Comparison of ENCODE assay signal across 21 cellular contexts in the genomic region with DNA sequence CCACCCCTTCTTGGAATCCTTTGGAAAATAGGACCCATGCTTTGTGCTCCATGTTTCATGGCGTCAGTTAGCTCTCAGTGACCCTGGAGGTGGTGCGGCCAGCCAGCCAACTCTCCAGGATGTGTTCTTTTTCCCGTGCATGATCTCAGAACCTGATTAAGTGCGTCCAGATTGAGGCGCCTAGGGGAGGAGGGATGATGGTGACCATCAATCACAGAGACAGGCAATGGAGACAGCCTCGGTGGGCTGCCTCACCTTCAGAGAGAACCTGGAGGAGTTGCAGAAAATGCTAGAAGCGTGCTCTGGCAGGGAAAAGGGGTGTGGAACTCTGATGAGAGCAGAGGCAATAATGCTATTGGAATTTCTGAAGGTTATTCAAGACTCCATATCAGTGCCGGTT. TPM values are rescaled to one million over a fixed set of nuclear protein-coding genes. Genes with fewer than 3 reads are reported as not detected.
DNase-seq lines count a peak whose midpoint lies in the region; ATAC-seq, FAIRE-seq and TF ChIP-seq lines count a peak whose summit lies in the region.
"Had no signal": no experiment of that assay in that cellular context is flagged by ENCODE, and none has a peak within 500 bp of the region (broad histone marks: within the 10 kb centered on the region; RNA-seq: fewer than 3 reads in every experiment).

No MANE protein-coding gene starts in this region.

- no peak for TF ChIP-seq EP300 in SK-N-SH (IDR thresholded peaks at IDR 0.05; ENCODE audit: borderline replicate concordance in 1 of 2, low read depth in 1 of 2, low read length in 1 of 2)
- no peak for TF ChIP-seq EP300 in H1 (IDR thresholded peaks at IDR 0.05; ENCODE audit: borderline replicate concordance in 1 of 2, low read depth in 2 of 2, low read length in 2 of 2)

- H3K27ac ChIP-seq in SK-N-SH (ENCODE audit: low read depth in 2 of 2, low read length in 1 of 2) (no peak overlapping the region), H1 (ENCODE audit: low read depth, low read length) (no peak overlapping the region), vagina (peak overlapping the region; percentile 69), adrenal gland (no peak overlapping the region)
- H3K27ac ChIP-seq: 22Rv1, C4-2B had no signal

- H4K20me1 ChIP-seq in SK-N-SH (ENCODE audit: insufficient read depth) (no peaks in the 10 kb centered on the region), H1 (replicated peaks in 1 of 2; ENCODE audit: control insufficient read depth in 1 of 2, insufficient read depth in 2 of 2, low read length in 2 of 2) (no peaks in the 10 kb centered on the region)

- H3K27me3 ChIP-seq in SK-N-SH (ENCODE audit: insufficient read depth) (no peaks in the 10 kb centered on the region), H1 (replicated peaks in 1 of 4; ENCODE audit: control insufficient read depth in 3 of 4, extremely low read depth in 1 of 4, insufficient read depth in 3 of 4, low read length in 3 of 4) (no peaks in the 10 kb centered on the region), vagina (no peaks in the 10 kb centered on the region), adrenal gland (no peaks in the 10 kb centered on the region)

- no peaks in the 10 kb centered on the region for H3K36me3 Mint-ChIP-seq in nephron (ENCODE audit: low read depth)
- H3K36me3 Mint-ChIP-seq in activated CD8-positive, alpha-beta T cell treated with anti-CD3 and anti-CD28 coated beads for 36 hours (ENCODE audit: low read depth): no peaks in the 10 kb centered on the region
- no peaks in the 10 kb centered on the region for H3K36me3 Mint-ChIP-seq in immature natural killer cell

- no peak overlapping the region; the same call in 1 of the 2 replicates for H2BK15ac ChIP-seq in H1 (ENCODE audit: low read length)

- POLR2A ChIA-PET in SK-N-SH (lab: Yijun Ruan, JAX): no interaction called here
- POLR2A ChIA-PET in H1 (lab: Charles Lee; ENCODE audit: partially characterized antibody): no interaction called here
- POLR2A ChIA-PET in activated CD8-positive, alpha-beta T cell treated with anti-CD3 and anti-CD28 coated beads for 36 hours (lab: Charles Lee): no interaction called here

- H3K23me2 ChIP-seq in H1 (ENCODE audit: low read depth, low read length): no peaks in the 10 kb centered on the region

- no peak overlapping the region for H3K14ac ChIP-seq in H1 (ENCODE audit: insufficient read length)

- H3K9me2 ChIP-seq in SK-N-SH: no peaks in the 10 kb centered on the region

- H3K79me2 ChIP-seq in SK-N-SH (ENCODE audit: insufficient read depth): no peaks in the 10 kb centered on the region
- H3K79me2 ChIP-seq in H1 (ENCODE audit: control insufficient read depth in 1 of 2, insufficient read depth in 2 of 2, low read length in 2 of 2): no peaks in the 10 kb centered on the region

- H2AFZ ChIP-seq in SK-N-SH (ENCODE audit: low read depth) (peak overlapping the region; percentile 1; the same call in 1 of the 2 replicates), H1 (ENCODE audit: low read length) (no peak overlapping the region)

- TF ChIP-seq CTCF in SK-N-SH (IDR thresholded peaks at IDR 0.05) (no peak), H1 (IDR thresholded peaks at IDR 0.05; ENCODE audit: control extremely low read depth in 1 of 3, insufficient read depth in 1 of 3, low read depth in 1 of 3, low read length in 3 of 3) (no peak), nephron (IDR thresholded peaks at IDR 0.05; ENCODE audit: unreplicated experiment in 3 of 3) (no peak), vagina (IDR thresholded peaks at IDR 0.05) (no peak), adrenal gland (IDR thresholded peaks at IDR 0.05) (no peak)
- no peak for TF ChIP-seq CTCF in activated CD8-positive, alpha-beta T cell treated with anti-CD3 and anti-CD28 coated beads for 36 hours (IDR thresholded peaks at IDR 0.05)

- FAIRE-seq in H1 (lab: Jason Lieb, UNC): no peak
- FAIRE-seq: A549, D721Med, GM12892, GM18507, H54 had no signal

- H3K4me1 Mint-ChIP-seq in nephron: peaks cover 33% of the 10 kb centered on the region
- H3K4me1 Mint-ChIP-seq in activated CD8-positive, alpha-beta T cell treated with anti-CD3 and anti-CD28 coated beads for 36 hours (ENCODE audit: low read depth): no peaks in the 10 kb centered on the region
- H3K4me1 Mint-ChIP-seq in immature natural killer cell: no peaks in the 10 kb centered on the region

- intact Hi-C loops in vagina (cut with DNase I) (no loop called here), adrenal gland (cut with DNase I) (no loop called here)
- intact Hi-C loops in activated CD8-positive, alpha-beta T cell treated with anti-CD3 and anti-CD28 coated beads for 36 hours (cut with micrococcal nuclease): no loop called here

- H3K56ac ChIP-seq in H1 (replicated peaks; ENCODE audit: insufficient read length, low read depth, low read length): no peak overlapping the region

- H3K36me3 ChIP-seq in SK-N-SH (replicated peaks in 1 of 2; ENCODE audit: control insufficient read depth in 1 of 2, insufficient read depth in 2 of 2, low read length in 1 of 2) (no peaks in the 10 kb centered on the region), H1 (ENCODE audit: control insufficient read depth in 2 of 4, insufficient read depth in 4 of 4, low read length in 3 of 4) (no peaks in the 10 kb centered on the region), vagina (no peaks in the 10 kb centered on the region), adrenal gland (replicated peaks in 1 of 2) (no peaks in the 10 kb centered on the region)

- no peak overlapping the region for H2BK12ac ChIP-seq in H1 (ENCODE audit: low read depth, low read length)

- CTCF ChIA-PET in SK-N-SH (lab: Yijun Ruan, JAX) (no interaction called here), H1 (lab: Charles Lee; ENCODE audit: partially characterized antibody) (interaction anchor here (0.7 to 1.2 kb wide), 2 partner anchors 50 to 169 kb away, joined by 3 read pairs; no protein-coding TSS in a partner anchor)
- CTCF ChIA-PET in activated CD8-positive, alpha-beta T cell treated with anti-CD3 and anti-CD28 coated beads for 36 hours (lab: Charles Lee): no interaction called here

- no peak overlapping the region for H4K8ac ChIP-seq in H1 (ENCODE audit: extremely low read depth, insufficient read depth, low read length)

- H3K18ac ChIP-seq in H1 (ENCODE audit: extremely low read depth, low read length): 0 out of 2 replicates have a peak overlapping the region, but pooled peaks have one; percentile 9

- no peak overlapping the region for H3K4ac ChIP-seq in H1 (replicated peaks; ENCODE audit: insufficient read length, low read depth, low read length)

- TF ChIP-seq RAD21 in SK-N-SH (IDR thresholded peaks at IDR 0.05; ENCODE audit: low read length) (no peak), H1 (IDR thresholded peaks at IDR 0.05 in 1 of 2, conservative IDR thresholded peaks at IDR 0.05 in 1 of 2; ENCODE audit: low read depth in 2 of 2, low read length in 2 of 2) (no peak)

- H3K9me3 Mint-ChIP-seq in nephron (no peaks in the 10 kb centered on the region), immature natural killer cell (peaks cover 0 to 2% (median 0%) of the 10 kb centered on the region in 6 donors)
- H3K9me3 Mint-ChIP-seq in activated CD8-positive, alpha-beta T cell treated with anti-CD3 and anti-CD28 coated beads for 36 hours: no peaks in the 10 kb centered on the region
- H3K9me3 Mint-ChIP-seq: CD4-positive, alpha-beta T cell had no signal

- H2BK20ac ChIP-seq in H1 (ENCODE audit: low read length): no peak overlapping the region

- H3K27me3 Mint-ChIP-seq in nephron (ENCODE audit: low read depth) (peaks cover 3% of the 10 kb centered on the region), immature natural killer cell (ENCODE audit: low read depth in 3 of 3) (peaks cover 0 to 18% (median 1%) of the 10 kb centered on the region in 3 donors)
- peaks cover 9% of the 10 kb centered on the region for H3K27me3 Mint-ChIP-seq in activated CD8-positive, alpha-beta T cell treated with anti-CD3 and anti-CD28 coated beads for 36 hours

- H4K5ac ChIP-seq in H1 (ENCODE audit: insufficient read length, low read depth, low read length): no peak overlapping the region

- peaks cover 2 to 19% of the 10 kb centered on the region in 2 experiments; a peak in 3 of 4 replicates for H3K4me1 ChIP-seq in SK-N-SH (ENCODE audit: control insufficient read depth in 1 of 2, insufficient read depth in 2 of 2, low read depth in 1 of 2, low read length in 1 of 2)
- H3K4me1 ChIP-seq in H1 (replicated peaks in 1 of 4; ENCODE audit: control insufficient read depth in 3 of 4, insufficient read depth in 4 of 4, low read length in 3 of 4): peaks cover 0 to 5% (median under 1%) of the 10 kb centered on the region in 4 experiments; a peak in 3 of 7 replicates
- peaks cover 21% of the 10 kb centered on the region for H3K4me1 ChIP-seq in vagina
- H3K4me1 ChIP-seq in adrenal gland (replicated peaks in 1 of 2): no peaks in the 10 kb centered on the region

- H3F3A ChIP-seq in SK-N-SH (replicated peaks; ENCODE audit: insufficient read depth): peaks cover 14% of the 10 kb centered on the region

- no peak overlapping the region for H4K91ac ChIP-seq in H1 (replicated peaks; ENCODE audit: insufficient read length, low read length)

- H2AK5ac ChIP-seq in H1 (ENCODE audit: low read depth, low read length): no peak overlapping the region

- H3K4me3 Mint-ChIP-seq in nephron (no peak overlapping the region), immature natural killer cell (no peak overlapping the region)
- H3K4me3 Mint-ChIP-seq in activated CD8-positive, alpha-beta T cell treated with anti-CD3 and anti-CD28 coated beads for 36 hours: no peak overlapping the region
- H3K4me3 Mint-ChIP-seq: CD4-positive, alpha-beta T cell had no signal

- H3K4me3 ChIP-seq in SK-N-SH (ENCODE audit: low read depth in 2 of 2, low read length in 1 of 2) (no peak overlapping the region), H1 (ENCODE audit: extremely low read depth in 1 of 4, insufficient read depth in 2 of 4, low read depth in 3 of 4, low read length in 4 of 4) (no peak overlapping the region), vagina (no peak overlapping the region), adrenal gland (no peak overlapping the region)
- H3K4me3 ChIP-seq: A549 had no signal

- DNase-seq in SK-N-SH (no peak), H1 (ENCODE audit: low read depth in 1 of 2, low spot score in 2 of 2) (no peak), vagina (ENCODE audit: extremely low spot score in 2 of 2) (no peak), adrenal gland (no peak), immature natural killer cell (no peak)
- no peak for DNase-seq in activated CD8-positive, alpha-beta T cell treated with anti-CD3 and anti-CD28 coated beads for 36 hours
- DNase-seq: AML-193; Caco-2; CD4-positive, alpha-beta T cell; GDM1; HCEC 1CT had no signal

- TF ChIP-seq POLR2A in H1 (IDR thresholded peaks at IDR 0.05; ENCODE audit: control extremely low read depth in 1 of 2, low read depth in 2 of 2, low read length in 2 of 2) (no peak), vagina (IDR thresholded peaks at IDR 0.05) (no peak), adrenal gland (IDR thresholded peaks at IDR 0.05) (no peak)

- no peak overlapping the region for H2BK5ac ChIP-seq in H1 (ENCODE audit: low read depth, low read length)

- no peaks in the 10 kb centered on the region for H3K79me1 ChIP-seq in H1 (ENCODE audit: low read depth, low read length)

- H3K4me2 ChIP-seq in SK-N-SH (no peak overlapping the region), H1 (ENCODE audit: insufficient read depth in 1 of 2, low read depth in 2 of 2, low read length in 2 of 2) (no peak overlapping the region)
- H3K4me2 ChIP-seq: A549 had no signal

- no peak for ATAC-seq in SK-N-SH treated with all-trans-retinoic acid at 6 μM for 48 hours
- no peak for ATAC-seq in activated CD8-positive, alpha-beta T cell treated with anti-CD3 and anti-CD28 coated beads for 36 hours
- ATAC-seq: A549 had no signal

- 60% methylated on average over 8 of the region's 8 CpGs for WGBS in SK-N-SH (ENCODE audit: low lambda C conversion rate)
- 94% methylated on average over 8 of the region's 8 CpGs; no CpG with 5 or more reads in 1 of the 2 experiments for WGBS in H1 (ENCODE audit: extremely low coverage in 1 of 2, insufficient coverage in 1 of 2, insufficient read length in 1 of 2, insufficient replicate concordance in 2 of 2, low coverage in 1 of 2, low lambda C conversion rate in 2 of 2, missing lambda C conversion rate in 1 of 2), 2 experiments
- 49 to 71% (median 67%) methylated on average over 8 of the region's 8 CpGs for WGBS in adrenal gland, 4 donors

- H2BK120ac ChIP-seq in H1 (replicated peaks; ENCODE audit: low read depth, low read length): no peak overlapping the region

- no peak overlapping the region for H3K9ac ChIP-seq in SK-N-SH
- H3K9ac ChIP-seq in H1 (replicated peaks in 1 of 4; ENCODE audit: extremely low read depth in 1 of 4, low read depth in 3 of 4, low read length in 3 of 4): no peak overlapping the region

- H3K27ac Mint-ChIP-seq in nephron (peak overlapping the region; percentile 5 to 83 (median 69)), immature natural killer cell (no peak overlapping the region)
- H3K27ac Mint-ChIP-seq in activated CD8-positive, alpha-beta T cell treated with anti-CD3 and anti-CD28 coated beads for 36 hours: no peak overlapping the region
- H3K27ac Mint-ChIP-seq: CD4-positive, alpha-beta T cell had no signal

- H3K23ac ChIP-seq in H1 (ENCODE audit: insufficient read length): no peak overlapping the region

- H3K9me3 ChIP-seq in SK-N-SH: no peaks in the 10 kb centered on the region
- no peaks in the 10 kb centered on the region for H3K9me3 ChIP-seq in H1 (ENCODE audit: insufficient read depth in 2 of 2, low read depth in 1 of 2, low read length in 1 of 2)
- no peaks in the 10 kb centered on the region for H3K9me3 ChIP-seq in vagina
- H3K9me3 ChIP-seq in adrenal gland (replicated peaks in 1 of 3): no peaks in the 10 kb centered on the region

RNA-seq across cellular contexts. Expression of a gene that starts 53.1 kb away (rescaled TPM):
- polyA plus RNA-seq in SK-N-SH (2012; rRNA removed): 0.07 and 0.29 TPM in 2 replicates
- under 0.01 and 0.01 TPM in 2 replicates for polyA plus RNA-seq in SK-N-SH (2012; cell fraction: cytosol; rRNA removed)
- 0.05 TPM in 1 of 2 replicates, not detected in the other for polyA plus RNA-seq in SK-N-SH (2012; cell fraction: nucleus; rRNA removed)
- total RNA-seq in H1 (2021; fragmentation: NEBNext Ultra II Directional; extraction: Animal tissue kit (Norgen Biotek cat#: 25700)): not detected in 2 replicates
- not detected in 2 replicates for polyA plus RNA-seq in H1 (2011; rRNA removed)
- not detected for polyA plus RNA-seq in H1 (2011; cell fraction: cytosol; rRNA removed)
- polyA plus RNA-seq in H1 (2011; cell fraction: nucleus; rRNA removed): not detected
- 0.22 TPM in 1 of 4 replicates, not detected in the others for polyA plus RNA-seq in H1 (2012, experiment 1 of 2)
- not detected for polyA plus RNA-seq in H1 (2012, experiment 2 of 2)
- polyA plus RNA-seq in H1 (2013, experiment 1 of 2): 0.02 TPM
- polyA plus RNA-seq in H1 (2013, experiment 2 of 2): not detected
- not detected in 2 replicates for polyA minus RNA-seq in H1 (2011; rRNA and poly(A)+ RNA removed)
- polyA minus RNA-seq in H1 (2011; cell fraction: cytosol; rRNA and poly(A)+ RNA removed): not detected
- polyA minus RNA-seq in H1 (2011; cell fraction: nucleus; rRNA and poly(A)+ RNA removed): not detected
- total RNA-seq in vagina: 68.0 TPM
- total RNA-seq in adrenal gland: 10 to 100 TPM in 7 of 8 donors, 1 to 10 TPM in 1; 7.1 to 28.4 (median 17.3) TPM
- polyA plus RNA-seq in adrenal gland: 10 to 100 TPM in 2 of 3 donors, 1 to 10 TPM in 1; 7.7 to 17.2 (median 14.3) TPM
- total RNA-seq in activated CD8-positive, alpha-beta T cell treated with anti-CD3 and anti-CD28 coated beads for 36 hours: 1 to 10 TPM in 1 of 2 experiments, under 1 TPM in 1; 0.90 to 1.2 TPM
- not detected for polyA plus RNA-seq in immature natural killer cell
- total RNA-seq: CD4-positive, alpha-beta T cell; HT-29 had no signal

Comparison
In these comparisons a context has a peak if more than half of its experiments do, and no peak if none do; other contexts are left out.
1. H3K27ac Mint-ChIP-seq: peak in nephron (3 of 3); none in activated CD8-positive, alpha-beta T cell treated with anti-CD3 and anti-CD28 coated beads for 36 hours (single experiment) and immature natural killer cell (0 of 6).